Comparison of ENCODE assay signal across 36 cellular contexts in the genomic region with DNA sequence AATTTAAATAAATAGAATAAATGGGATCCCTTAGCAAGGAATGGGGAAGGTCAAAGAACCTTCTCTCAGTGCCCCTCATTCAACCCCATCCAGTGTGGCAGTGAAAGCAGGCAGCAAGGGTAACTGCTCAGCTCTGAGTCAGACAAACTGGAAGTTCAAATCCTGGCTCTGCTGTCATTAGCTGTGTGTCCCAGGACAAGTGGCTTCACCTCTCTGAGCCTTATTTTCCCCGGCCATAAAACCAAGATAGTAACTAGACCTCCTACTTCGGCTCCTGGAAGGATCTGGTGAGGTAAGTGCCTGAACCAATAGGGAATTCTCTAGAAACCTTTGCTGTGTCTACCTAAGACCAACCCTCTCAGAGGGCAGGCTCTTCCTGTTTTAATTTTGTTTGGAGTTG. TPM values are rescaled to one million over a fixed set of nuclear protein-coding genes. Genes with fewer than 3 reads are reported as not detected.
"Had no signal": no experiment of that assay in that cellular context is flagged by ENCODE, and none has a peak within 500 bp of the region (broad histone marks: within the 10 kb centered on the region; RNA-seq: fewer than 3 reads in every experiment).

No MANE protein-coding gene starts in this region.

- H3K4me1 ChIP-seq: body of pancreas, Peyer's patch had no signal

- H3K27ac Mint-ChIP-seq: activated CD4-positive, alpha-beta T cell treated with anti-CD3 and anti-CD28 coated beads, Interleukin-2, amount 10 ng/mL, durations not matched to agents 24 days and 14 days; activated CD8-positive, alpha-beta T cell treated with anti-CD3 and anti-CD28 coated beads for 36 hours; activated naive CD4-positive, alpha-beta T cell treated with anti-CD3 and anti-CD28 coated beads, Interleukin-2, amount 50 U/mL, for 24 hours; activated naive CD8-positive, alpha-beta T cell treated with anti-CD3 and anti-CD28 coated beads, Interleukin-2, amount 10 ng/mL, durations not matched to agents 7 days and 5 days; activated T-cell treated with anti-CD3 and anti-CD28 coated beads, Interleukin-2, amount 50 U/mL, for 72 hours; activated T-helper 17 cell treated with anti-CD3 and anti-CD28 coated beads, Interleukin-2, amount 50 U/mL, for 72 hours had no signal

- FAIRE-seq: astrocyte had no signal

- H3K27ac ChIP-seq: body of pancreas, Peyer's patch, WERI-Rb-1 had no signal

- H3K36me3 ChIP-seq: MG63, Peyer's patch, WERI-Rb-1 had no signal

- H3K4me3 Mint-ChIP-seq: activated CD4-positive, alpha-beta T cell treated with anti-CD3 and anti-CD28 coated beads, Interleukin-2, amount 10 ng/mL, durations not matched to agents 24 days and 14 days; activated CD8-positive, alpha-beta T cell treated with anti-CD3 and anti-CD28 coated beads for 36 hours; activated naive CD4-positive, alpha-beta T cell treated with anti-CD3 and anti-CD28 coated beads, Interleukin-2, amount 50 U/mL, for 24 hours; activated naive CD8-positive, alpha-beta T cell treated with anti-CD3 and anti-CD28 coated beads, Interleukin-2, amount 10 ng/mL, durations not matched to agents 7 days and 5 days; activated T-cell treated with anti-CD3 and anti-CD28 coated beads, Interleukin-2, amount 50 U/mL, for 72 hours; activated T-helper 17 cell treated with anti-CD3 and anti-CD28 coated beads, Interleukin-2, amount 50 U/mL, for 72 hours had no signal

- DNase-seq: activated CD4-positive, alpha-beta T cell treated with anti-CD3 and anti-CD28 coated beads, Interleukin-2, amount 10 ng/mL, durations not matched to agents 24 days and 14 days; activated CD4-positive, alpha-beta T cell treated with anti-CD3 and anti-CD28 coated beads, Interleukin-2, amount 50 U/mL, for 4 hours; activated CD8-positive, alpha-beta T cell treated with anti-CD3 and anti-CD28 coated beads for 36 hours; activated gamma-delta T cell; activated naive CD4-positive, alpha-beta T cell treated with Interleukin-2 at 50 U/mL for 16 hours; activated naive CD8-positive, alpha-beta T cell treated with anti-CD3 and anti-CD28 coated beads, Interleukin-2, amount 10 ng/mL, durations not matched to agents 7 days and 5 days; activated T-cell treated with anti-CD3 and anti-CD28 coated beads, Interleukin-2, amount 50 U/mL, for 1 hour; activated T-cell treated with anti-CD3 and anti-CD28 coated beads, Interleukin-2, amount 50 U/mL, for 72 hours; amygdala; body of pancreas; central memory CD4-positive, alpha-beta T cell; Karpas-422; MG63; NCI-H1048; NCI-H1105 treated with DMSO at 0.1 percent for 48 hours; NCI-H1694; NCI-H2029; NCI-H524 treated with DMSO at 0.1 percent for 48 hours; NK-92 treated with Interleukin-12 subunit alpha and Interleukin-12 subunit beta, amount 100 ng/mL, for 24 hours; PC-3; Peyer's patch; RPMI8226; SIG-M5; T-helper 1 cell; T1000; WERI-Rb-1 had no signal

- H3K36me3 Mint-ChIP-seq: activated naive CD4-positive, alpha-beta T cell treated with anti-CD3 and anti-CD28 coated beads, Interleukin-2, amount 50 U/mL, for 24 hours; activated naive CD8-positive, alpha-beta T cell treated with anti-CD3 and anti-CD28 coated beads, Interleukin-2, amount 10 ng/mL, durations not matched to agents 7 days and 5 days had no signal

- H3K9me3 Mint-ChIP-seq: activated CD4-positive, alpha-beta T cell treated with anti-CD3 and anti-CD28 coated beads, Interleukin-2, amount 10 ng/mL, durations not matched to agents 24 days and 14 days; activated CD8-positive, alpha-beta T cell treated with anti-CD3 and anti-CD28 coated beads for 36 hours; activated naive CD4-positive, alpha-beta T cell treated with anti-CD3 and anti-CD28 coated beads, Interleukin-2, amount 50 U/mL, for 24 hours; activated naive CD8-positive, alpha-beta T cell treated with anti-CD3 and anti-CD28 coated beads, Interleukin-2, amount 10 ng/mL, durations not matched to agents 7 days and 5 days; activated T-cell treated with anti-CD3 and anti-CD28 coated beads, Interleukin-2, amount 50 U/mL, for 72 hours; activated T-helper 17 cell treated with anti-CD3 and anti-CD28 coated beads, Interleukin-2, amount 50 U/mL, for 72 hours had no signal

- ATAC-seq: activated CD8-positive, alpha-beta T cell treated with anti-CD3 and anti-CD28 coated beads for 36 hours; activated T-cell treated with anti-CD3 and anti-CD28 coated beads, Interleukin-2, amount 50 U/mL, for 72 hours; activated T-helper 17 cell treated with anti-CD3 and anti-CD28 coated beads, Interleukin-2, amount 50 U/mL, for 72 hours; body of pancreas; PC-3; SK-N-SH treated with all-trans-retinoic acid at 6 μM for 48 hours had no signal

- H3K4me1 Mint-ChIP-seq: activated CD4-positive, alpha-beta T cell treated with anti-CD3 and anti-CD28 coated beads, Interleukin-2, amount 10 ng/mL, durations not matched to agents 24 days and 14 days; activated naive CD4-positive, alpha-beta T cell treated with anti-CD3 and anti-CD28 coated beads, Interleukin-2, amount 50 U/mL, for 24 hours; activated naive CD8-positive, alpha-beta T cell treated with anti-CD3 and anti-CD28 coated beads, Interleukin-2, amount 10 ng/mL, durations not matched to agents 7 days and 5 days; activated T-helper 17 cell treated with anti-CD3 and anti-CD28 coated beads, Interleukin-2, amount 50 U/mL, for 72 hours had no signal

- H3K27me3 ChIP-seq: body of pancreas, Peyer's patch had no signal

- H3K9me3 ChIP-seq: Peyer's patch had no signal

- H3K27me3 Mint-ChIP-seq: activated naive CD4-positive, alpha-beta T cell treated with anti-CD3 and anti-CD28 coated beads, Interleukin-2, amount 50 U/mL, for 24 hours had no signal

- H3K4me3 ChIP-seq: body of pancreas, MG63, Peyer's patch had no signal

RNA-seq across cellular contexts. Expression of gene GHRH, which starts 4.1 kb away (rescaled TPM):
- total RNA-seq: activated CD4-positive, alpha-beta T cell treated with anti-CD3 and anti-CD28 coated beads, Interleukin-2, amount 10 ng/mL, durations not matched to agents 24 days and 14 days; activated CD8-positive, alpha-beta memory T cell treated with anti-CD3 and anti-CD28 coated beads for 36 hours; activated CD8-positive, alpha-beta T cell treated with anti-CD3 and anti-CD28 coated beads for 36 hours; activated naive CD8-positive, alpha-beta T cell treated with anti-CD3 and anti-CD28 coated beads, Interleukin-2, amount 10 ng/mL, durations not matched to agents 7 days and 5 days; activated T-cell treated with anti-CD3 and anti-CD28 coated beads, Interleukin-2, amount 50 U/mL, for 72 hours; activated T-helper 17 cell treated with anti-CD3 and anti-CD28 coated beads, Interleukin-2, amount 50 U/mL, for 72 hours; astrocyte; body of pancreas; cerebellum; NCI-H460; PC-3; Peyer's patch; SK-MEL-5; T-helper 2 cell treated with Interferon-gamma antibody and Interleukin-4, amounts not matched to agents 100 ng/mL and 5 ng/mL, for 36 hours had no signal
- polyA plus RNA-seq: adipose tissue had no signal
